8 cellular contexts compared by ENCODE assay signal in the genomic region with DNA sequence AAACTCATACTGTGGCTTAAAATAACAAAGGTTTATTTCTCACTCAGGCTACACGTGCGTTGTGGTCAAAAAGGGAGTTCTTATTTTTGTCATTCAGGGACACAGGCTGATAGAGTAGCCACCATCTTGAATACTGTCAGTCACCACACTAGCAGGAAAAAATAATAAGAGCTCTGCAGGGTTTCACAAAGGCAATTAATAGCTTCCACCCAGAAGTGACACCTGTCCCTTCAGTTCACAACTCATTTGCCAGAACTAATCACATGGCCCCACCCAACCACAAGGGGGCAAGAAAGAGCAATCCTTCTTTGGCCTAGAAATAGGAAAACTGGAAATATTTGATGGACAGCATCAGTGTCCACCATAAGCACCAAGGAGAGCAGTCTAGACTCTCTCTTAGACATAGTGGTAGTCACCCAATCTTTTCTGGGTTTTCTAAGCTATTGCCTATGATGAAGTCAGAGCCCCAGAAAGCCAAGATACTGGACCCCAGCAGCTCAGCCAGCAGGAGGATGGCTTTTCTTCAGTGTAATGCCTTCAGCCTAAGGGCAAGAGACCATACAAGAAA. TPM values are rescaled to one million over a fixed set of nuclear protein-coding genes. Genes with fewer than 3 reads are reported as not detected.
DNase-seq lines count a peak whose midpoint lies in the region; ATAC-seq, FAIRE-seq and TF ChIP-seq lines count a peak whose summit lies in the region.

No MANE protein-coding gene starts in this region.

- H3K9me3 ChIP-seq in A549, result no peaks in the 10 kb centered on the region

- no peak overlapping the region for H3K27ac Mint-ChIP-seq in stimulated activated naive B cell treated with anti-CD40 and anti-IgM and Interleukin-4, amounts not matched to agents 10 μg/mL and 1 μg/mL and 100 μg/mL, for 72 hours

- POLR2A ChIA-PET in A549 (lab: Yijun Ruan, JAX), result interaction anchor here (0.6 kb wide), 1 partner anchor 352 kb away, joined by 3 read pairs; no protein-coding TSS in a partner anchor

- no peak for TF ChIP-seq POLR2A in A549 (IDR thresholded peaks at IDR 0.05; ENCODE audit: low read length)

- H3K4me3 Mint-ChIP-seq in stimulated activated naive B cell treated with anti-CD40 and anti-IgM and Interleukin-4, amounts not matched to agents 10 μg/mL and 1 μg/mL and 100 μg/mL, for 72 hours, result no peak overlapping the region

- peaks cover 47 to 66% of the 10 kb centered on the region in 2 donors for H3K27me3 Mint-ChIP-seq in stimulated activated naive B cell treated with anti-CD40 and anti-IgM and Interleukin-4, amounts not matched to agents 10 μg/mL and 1 μg/mL and 100 μg/mL, for 72 hours

- peak; percentile 23 to 28; a peak in 4 of 6 replicates for ATAC-seq in A549
- ATAC-seq in stimulated activated naive B cell treated with anti-CD40 and anti-IgM and Interleukin-4, amounts not matched to agents 10 μg/mL and 1 μg/mL and 100 μg/mL, for 72 hours (replicated peaks), result peak; percentile 28 to 50
- ATAC-seq in GM19467 (IDR thresholded peaks at IDR 0.05; ENCODE audit: unreplicated experiment), result no peak
- no peak for ATAC-seq in GM18498 (IDR thresholded peaks at IDR 0.05; ENCODE audit: unreplicated experiment)

- no peaks in the 10 kb centered on the region for H3K9me3 Mint-ChIP-seq in stimulated activated naive B cell treated with anti-CD40 and anti-IgM and Interleukin-4, amounts not matched to agents 10 μg/mL and 1 μg/mL and 100 μg/mL, for 72 hours

- peak; percentile 41 to 65; a peak in 3 of 5 replicates for TF ChIP-seq RAD21 in A549 (conservative IDR thresholded peaks at IDR 0.05 in 1 of 2, IDR thresholded peaks at IDR 0.05 in 1 of 2)

- peak; percentile 70 for TF ChIP-seq CTCF in A549 (IDR thresholded peaks at IDR 0.05)
- peak; percentile 72 for TF ChIP-seq CTCF in fibroblast of the aortic adventitia (IDR thresholded peaks at IDR 0.05; ENCODE audit: insufficient read depth, low read length)

- FAIRE-seq in A549 (lab: Jason Lieb, UNC), result no peak

- H3K4me2 ChIP-seq in A549, result no peak overlapping the region

- H3K36me3 Mint-ChIP-seq in stimulated activated naive B cell treated with anti-CD40 and anti-IgM and Interleukin-4, amounts not matched to agents 10 μg/mL and 1 μg/mL and 100 μg/mL, for 72 hours, result no peaks in the 10 kb centered on the region

- peaks cover 12% of the 10 kb centered on the region for H3K4me1 ChIP-seq in A549

- no peak for TF ChIP-seq EP300 in A549 (IDR thresholded peaks at IDR 0.05)

- DNase-seq in A549 (ENCODE audit: low read depth in 1 of 2, low spot score in 1 of 2), result peak; percentile 57 to 68
- peak; percentile 73 for DNase-seq in EH (ENCODE audit: low read depth)
- peak; percentile 89 for DNase-seq in NCI-H146 (lab: John Stamatoyannopoulos, UW)
- peak; percentile 33 for DNase-seq in UCSD-AML1 (lab: John Stamatoyannopoulos, UW; ENCODE audit: unreplicated experiment)
- peak; percentile 46 for DNase-seq in fibroblast of the aortic adventitia (ENCODE audit: low read depth)
- DNase-seq in stimulated activated naive B cell treated with anti-CD40 and anti-IgM and Interleukin-4, amounts not matched to agents 10 μg/mL and 1 μg/mL and 100 μg/mL, for 72 hours, result no peak

- no peak overlapping the region for H3K4me3 ChIP-seq in A549
- no peak overlapping the region for H3K4me3 ChIP-seq in fibroblast of the aortic adventitia (ENCODE audit: low read depth, low read length)

- WGBS in A549 (ENCODE audit: missing lambda C conversion rate), result 89% methylated on average over 2 of the region's 2 CpGs

- H3K27ac ChIP-seq in A549, result no peak overlapping the region

- peaks cover 9 to 34% of the 10 kb centered on the region in 2 donors for H3K4me1 Mint-ChIP-seq in stimulated activated naive B cell treated with anti-CD40 and anti-IgM and Interleukin-4, amounts not matched to agents 10 μg/mL and 1 μg/mL and 100 μg/mL, for 72 hours

- CTCF ChIA-PET in A549 (lab: Yijun Ruan, JAX), result interaction anchor here (0.6 to 25.7 kb wide), 40 partner anchors 13 to 581 kb away, joined by 3 to 495 read pairs (median 3); a partner anchor contains a TSS

TF ChIP-seq in A549, 52 proteins besides CTCF, POLR2A, EP300 and RAD21 (continues in another document):
- TF ChIP-seq NFE2L2 (conservative IDR thresholded peaks at IDR 0.05; ENCODE audit: low read length) (no peak), CBX2 (IDR thresholded peaks at IDR 0.05; ENCODE audit: borderline replicate concordance, low read depth) (no peak), HOXA7 (CRISPR knock-in tag; IDR thresholded peaks at IDR 0.05) (no peak), HEYL (CRISPR knock-in tag; IDR thresholded peaks at IDR 0.05) (no peak), HOXB5 (CRISPR knock-in tag; IDR thresholded peaks at IDR 0.05) (no peak), EHF (CRISPR knock-in tag; IDR thresholded peaks at IDR 0.05) (no peak), ZSCAN20 (CRISPR knock-in tag; IDR thresholded peaks at IDR 0.05) (no peak), RNF2 (IDR thresholded peaks at IDR 0.05; ENCODE audit: borderline replicate concordance, low read depth) (no peak), JUN (IDR thresholded peaks at IDR 0.05) (no peak)
- TF ChIP-seq, protein P1, sequence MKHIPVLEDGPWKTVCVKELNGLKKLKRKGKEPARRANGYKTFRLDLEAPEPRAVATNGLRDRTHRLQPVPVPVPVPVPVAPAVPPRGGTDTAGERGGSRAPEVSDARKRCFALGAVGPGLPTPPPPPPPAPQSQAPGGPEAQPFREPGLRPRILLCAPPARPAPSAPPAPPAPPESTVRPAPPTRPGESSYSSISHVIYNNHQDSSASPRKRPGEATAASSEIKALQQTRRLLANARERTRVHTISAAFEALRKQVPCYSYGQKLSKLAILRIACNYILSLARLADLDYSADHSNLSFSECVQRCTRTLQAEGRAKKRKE (CRISPR knock-in tag; IDR thresholded peaks at IDR 0.05; ENCODE audit: low read depth), result no peak

RNA-seq across cellular contexts. Expression of a gene that starts 8.2 kb away (rescaled TPM):
- polyA plus RNA-seq in A549 (2011; rRNA removed) (0.11 and 0.23 TPM in 2 replicates), A549 (2017; fragmentation: RNase III; extraction: RNeasy Plus Mini Kit Qiagen cat#74134 plus additional on column Dnase treatment) (0.10 to 0.16 TPM (median 0.13 TPM) in 3 replicates)
- 0.08 and 0.09 TPM in 2 replicates for polyA plus RNA-seq in A549 (2012; cell fraction: cytosol; rRNA removed)
- 1.4 and 1.8 TPM in 2 replicates for polyA plus RNA-seq in A549 (2012; cell fraction: nucleus; rRNA removed)
- not detected in 2 replicates for polyA minus RNA-seq in A549 (2011; rRNA and poly(A)+ RNA removed)
- not detected in 2 replicates for total RNA-seq in fibroblast of the aortic adventitia (ENCODE audit: low replicate concordance)

RNA-seq across cellular contexts. Expression of a gene that starts 14.5 kb away (rescaled TPM):
- polyA plus RNA-seq in A549 (2011; rRNA removed) (0.12 TPM in 1 of 2 replicates, not detected in the other), A549 (2017; fragmentation: RNase III; extraction: RNeasy Plus Mini Kit Qiagen cat#74134 plus additional on column Dnase treatment) (not detected in 3 replicates)
- polyA plus RNA-seq in A549 (2012; cell fraction: cytosol; rRNA removed), result 0.03 TPM in 1 of 2 replicates, not detected in the other
- 0.07 and 0.18 TPM in 2 replicates for polyA plus RNA-seq in A549 (2012; cell fraction: nucleus; rRNA removed)
- polyA minus RNA-seq in A549 (2011; rRNA and poly(A)+ RNA removed), result not detected in 2 replicates
- not detected in 2 replicates for total RNA-seq in fibroblast of the aortic adventitia (ENCODE audit: low replicate concordance)

RNA-seq across cellular contexts. Expression of a gene that starts 26.1 kb away (rescaled TPM):
- polyA plus RNA-seq in A549 (2011; rRNA removed) (68.1 and 76.1 TPM in 2 replicates), A549 (2017; fragmentation: RNase III; extraction: RNeasy Plus Mini Kit Qiagen cat#74134 plus additional on column Dnase treatment) (85.2 to 94.7 TPM (median 85.3 TPM) in 3 replicates)
- polyA plus RNA-seq in A549 (2012; cell fraction: cytosol; rRNA removed), result 40.7 and 41.4 TPM in 2 replicates
- 23.6 and 28.2 TPM in 2 replicates for polyA plus RNA-seq in A549 (2012; cell fraction: nucleus; rRNA removed)
- polyA minus RNA-seq in A549 (2011; rRNA and poly(A)+ RNA removed), result 64.1 and 79.6 TPM in 2 replicates
- 12.2 and 18.9 TPM in 2 replicates for total RNA-seq in fibroblast of the aortic adventitia (ENCODE audit: low replicate concordance)

RNA-seq across cellular contexts. Expression of a gene that starts 35.8 kb away (rescaled TPM):
- 81.4 and 109 TPM in 2 replicates for polyA plus RNA-seq in A549 (2011; rRNA removed)
- 179 and 191 TPM in 2 replicates for polyA plus RNA-seq in A549 (2012; cell fraction: cytosol; rRNA removed)
- polyA plus RNA-seq in A549 (2012; cell fraction: nucleus; rRNA removed), result 129 and 136 TPM in 2 replicates
- 108 to 119 TPM (median 116 TPM) in 3 replicates for polyA plus RNA-seq in A549 (2017; fragmentation: RNase III; extraction: RNeasy Plus Mini Kit Qiagen cat#74134 plus additional on column Dnase treatment)
- 115 and 124 TPM in 2 replicates for polyA minus RNA-seq in A549 (2011; rRNA and poly(A)+ RNA removed)
- 22.7 and 64.2 TPM in 2 replicates for total RNA-seq in fibroblast of the aortic adventitia (ENCODE audit: low replicate concordance)

RNA-seq across cellular contexts. Expression of a gene that starts 47.9 kb away (rescaled TPM):
- polyA plus RNA-seq in A549 (2011; rRNA removed), result not detected in 2 replicates
- not detected in 2 replicates for polyA plus RNA-seq in A549 (2012; cell fraction: cytosol; rRNA removed)
- not detected in 2 replicates for polyA plus RNA-seq in A549 (2012; cell fraction: nucleus; rRNA removed)
- polyA plus RNA-seq in A549 (2017; fragmentation: RNase III; extraction: RNeasy Plus Mini Kit Qiagen cat#74134 plus additional on column Dnase treatment), result not detected in 3 replicates
- not detected in 2 replicates for polyA minus RNA-seq in A549 (2011; rRNA and poly(A)+ RNA removed)
- not detected in 2 replicates for total RNA-seq in fibroblast of the aortic adventitia (ENCODE audit: low replicate concordance)

Comparison
In these comparisons a context has a peak if more than half of its experiments do, and no peak if none do; other contexts are left out.
1. ATAC-seq: peak in A549 (2 of 2) and stimulated activated naive B cell treated with anti-CD40 and anti-IgM and Interleukin-4, amounts not matched to agents 10 μg/mL and 1 μg/mL and 100 μg/mL, for 72 hours (2 of 2); none in GM19467 (single experiment) and GM18498 (single experiment).